27 cellular contexts compared by ENCODE assay signal in genomic region chr4:62117879-62118278, GRCh38.
"Had no signal": no experiment of that assay in that cellular context is flagged by ENCODE, and none has a peak within 500 bp of the region (broad histone marks: within the 10 kb centered on the region; RNA-seq: fewer than 3 reads in every experiment).

No MANE protein-coding gene starts in this region.

- H3K27me3 ChIP-seq: ascending aorta, breast epithelium, cardiac muscle cell, colonic mucosa, esophagus squamous epithelium, gastroesophageal sphincter, heart right ventricle had no signal

- H3K4me1 ChIP-seq: ascending aorta, breast epithelium, colonic mucosa, esophagus squamous epithelium, gastroesophageal sphincter, heart right ventricle had no signal

- H3K36me3 ChIP-seq: ascending aorta, breast epithelium, cardiac muscle cell, colonic mucosa, esophagus squamous epithelium, gastroesophageal sphincter, heart right ventricle, WERI-Rb-1 had no signal

- H3K9me3 ChIP-seq: ascending aorta, breast epithelium, colonic mucosa, esophagus squamous epithelium, gastroesophageal sphincter had no signal

- DNase-seq: activated B cell treated with CpG ODN at 0.5 μM for 24 hours; activated CD4-positive, alpha-beta T cell treated with anti-CD3 and anti-CD28 coated beads for 48 hours; activated CD4-positive, alpha-beta T cell treated with anti-CD3 and anti-CD28 coated beads, Interleukin-2, amount 50 U/mL, for 1 hour; activated CD4-positive, alpha-beta T cell treated with anti-CD3 and anti-CD28 coated beads, Interleukin-2, amount 50 U/mL, for 48 hours; activated CD8-positive, alpha-beta memory T cell treated with anti-CD3 and anti-CD28 coated beads for 24 hours; activated CD8-positive, alpha-beta T cell treated with anti-CD3 and anti-CD28 coated beads for 36 hours; activated effector memory CD4-positive, alpha-beta T cell treated with anti-CD3 and anti-CD28 coated beads, Interleukin-2, amount 50 U/mL, for 16 hours; activated naive CD4-positive, alpha-beta T cell treated with anti-CD3 and anti-CD28 coated beads for 36 hours; activated naive CD8-positive, alpha-beta T cell treated with anti-CD3 and anti-CD28 coated beads for 36 hours; activated naive CD8-positive, alpha-beta T cell treated with anti-CD3 and anti-CD28 coated beads, Interleukin-2, amount 50 U/mL, for 24 hours; activated T-cell treated with anti-CD3 and anti-CD28 coated beads, Interleukin-2, amount 50 U/mL, for 4 hours; central memory CD4-positive, alpha-beta T cell; cerebellar nuclear complex; colonic mucosa; effector CD8-positive, alpha-beta T cell; esophagus squamous epithelium; foreskin melanocyte; heart right ventricle; T-helper 17 cell; T1000; WERI-Rb-1 had no signal

- H3K4me3 ChIP-seq: ascending aorta, breast epithelium, cardiac muscle cell, colonic mucosa, esophagus squamous epithelium, gastroesophageal sphincter, heart right ventricle had no signal

- ATAC-seq: activated CD4-positive, CD25-positive, alpha-beta regulatory T cell treated with anti-CD3 and anti-CD28 coated beads, Interleukin-2, amount 50 U/mL, for 24 hours; activated CD8-positive, alpha-beta T cell treated with anti-CD3 and anti-CD28 coated beads for 36 hours; activated naive CD8-positive, alpha-beta T cell treated with anti-CD3 and anti-CD28 coated beads, Interleukin-2, amount 50 U/mL, for 24 hours; activated T-cell treated with anti-CD3 and anti-CD28 coated beads, Interleukin-2, amount 50 U/mL, for 4 hours; gastroesophageal sphincter; heart right ventricle; T-helper 17 cell had no signal

- H3K27ac ChIP-seq: ascending aorta, breast epithelium, cardiac muscle cell, colonic mucosa, epithelial cell of prostate, esophagus squamous epithelium, gastroesophageal sphincter, heart right ventricle, WERI-Rb-1 had no signal
